In the genomic region with DNA sequence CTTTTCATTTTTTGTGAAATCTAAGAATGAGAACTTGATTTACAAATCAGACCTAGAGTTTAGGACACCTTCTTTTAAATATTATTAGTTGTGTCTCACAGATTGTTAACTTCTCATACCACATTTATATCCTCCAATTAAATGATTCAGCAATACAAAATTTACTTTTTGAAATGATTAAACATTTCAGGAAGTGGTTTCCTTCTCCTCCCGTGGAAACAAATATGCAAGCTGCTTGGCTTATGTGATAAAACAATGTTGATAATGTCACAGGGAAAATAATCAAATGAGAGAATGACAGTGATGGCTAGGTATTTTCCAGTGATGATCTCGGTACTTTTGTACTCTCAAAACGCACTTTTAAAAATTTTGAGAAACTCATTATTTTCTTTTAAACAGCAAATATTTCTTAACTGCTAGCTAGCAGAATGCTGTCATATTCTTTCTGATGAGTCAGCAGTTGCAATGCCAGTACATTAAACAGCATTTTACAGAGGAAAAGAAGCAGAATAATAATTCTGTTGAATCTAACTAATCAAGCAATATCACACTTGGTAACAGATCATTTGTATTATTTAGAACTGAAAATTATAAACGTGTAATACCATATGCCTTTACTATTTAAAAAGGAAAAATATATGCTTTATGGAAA, we compare ENCODE assay signal across 1 cellular context.
TF ChIP-seq lines count a peak whose summit lies in the region.

No MANE protein-coding gene starts in this region.

TF ChIP-seq in WTC11, 78 proteins besides CTCF, POLR2A, EP300 and RAD21 (continued from another document):
- TF ChIP-seq, protein P1, sequence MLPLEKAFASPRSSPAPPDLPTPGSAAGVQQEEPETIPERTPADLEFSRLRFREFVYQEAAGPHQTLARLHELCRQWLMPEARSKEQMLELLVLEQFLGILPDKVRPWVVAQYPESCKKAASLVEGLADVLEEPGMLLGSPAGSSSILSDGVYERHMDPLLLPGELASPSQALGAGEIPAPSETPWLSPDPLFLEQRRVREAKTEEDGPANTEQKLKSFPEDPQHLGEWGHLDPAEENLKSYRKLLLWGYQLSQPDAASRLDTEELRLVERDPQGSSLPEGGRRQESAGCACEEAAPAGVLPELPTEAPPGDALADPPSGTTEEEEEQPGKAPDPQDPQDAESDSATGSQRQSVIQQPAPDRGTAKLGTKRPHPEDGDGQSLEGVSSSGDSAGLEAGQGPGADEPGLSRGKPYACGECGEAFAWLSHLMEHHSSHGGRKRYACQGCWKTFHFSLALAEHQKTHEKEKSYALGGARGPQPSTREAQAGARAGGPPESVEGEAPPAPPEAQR (CRISPR knock-in tag; IDR thresholded peaks at IDR 0.05): no peak
- TF ChIP-seq, protein P2, sequence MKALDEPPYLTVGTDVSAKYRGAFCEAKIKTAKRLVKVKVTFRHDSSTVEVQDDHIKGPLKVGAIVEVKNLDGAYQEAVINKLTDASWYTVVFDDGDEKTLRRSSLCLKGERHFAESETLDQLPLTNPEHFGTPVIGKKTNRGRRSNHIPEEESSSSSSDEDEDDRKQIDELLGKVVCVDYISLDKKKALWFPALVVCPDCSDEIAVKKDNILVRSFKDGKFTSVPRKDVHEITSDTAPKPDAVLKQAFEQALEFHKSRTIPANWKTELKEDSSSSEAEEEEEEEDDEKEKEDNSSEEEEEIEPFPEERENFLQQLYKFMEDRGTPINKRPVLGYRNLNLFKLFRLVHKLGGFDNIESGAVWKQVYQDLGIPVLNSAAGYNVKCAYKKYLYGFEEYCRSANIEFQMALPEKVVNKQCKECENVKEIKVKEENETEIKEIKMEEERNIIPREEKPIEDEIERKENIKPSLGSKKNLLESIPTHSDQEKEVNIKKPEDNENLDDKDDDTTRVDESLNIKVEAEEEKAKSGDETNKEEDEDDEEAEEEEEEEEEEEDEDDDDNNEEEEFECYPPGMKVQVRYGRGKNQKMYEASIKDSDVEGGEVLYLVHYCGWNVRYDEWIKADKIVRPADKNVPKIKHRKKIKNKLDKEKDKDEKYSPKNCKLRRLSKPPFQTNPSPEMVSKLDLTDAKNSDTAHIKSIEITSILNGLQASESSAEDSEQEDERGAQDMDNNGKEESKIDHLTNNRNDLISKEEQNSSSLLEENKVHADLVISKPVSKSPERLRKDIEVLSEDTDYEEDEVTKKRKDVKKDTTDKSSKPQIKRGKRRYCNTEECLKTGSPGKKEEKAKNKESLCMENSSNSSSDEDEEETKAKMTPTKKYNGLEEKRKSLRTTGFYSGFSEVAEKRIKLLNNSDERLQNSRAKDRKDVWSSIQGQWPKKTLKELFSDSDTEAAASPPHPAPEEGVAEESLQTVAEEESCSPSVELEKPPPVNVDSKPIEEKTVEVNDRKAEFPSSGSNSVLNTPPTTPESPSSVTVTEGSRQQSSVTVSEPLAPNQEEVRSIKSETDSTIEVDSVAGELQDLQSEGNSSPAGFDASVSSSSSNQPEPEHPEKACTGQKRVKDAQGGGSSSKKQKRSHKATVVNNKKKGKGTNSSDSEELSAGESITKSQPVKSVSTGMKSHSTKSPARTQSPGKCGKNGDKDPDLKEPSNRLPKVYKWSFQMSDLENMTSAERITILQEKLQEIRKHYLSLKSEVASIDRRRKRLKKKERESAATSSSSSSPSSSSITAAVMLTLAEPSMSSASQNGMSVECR (CRISPR knock-in tag; IDR thresholded peaks at IDR 0.05; ENCODE audit: borderline replicate concordance): no peak
- TF ChIP-seq ZNF317 (CRISPR knock-in tag; IDR thresholded peaks at IDR 0.05; ENCODE audit: borderline replicate concordance, low read depth) (no peak), EMX1 (CRISPR knock-in tag; IDR thresholded peaks at IDR 0.05) (no peak), ZNF416 (CRISPR knock-in tag; IDR thresholded peaks at IDR 0.05) (no peak), JAZF1 (CRISPR knock-in tag; IDR thresholded peaks at IDR 0.05) (no peak), TEAD1 (CRISPR knock-in tag; IDR thresholded peaks at IDR 0.05) (no peak), OVOL2 (CRISPR knock-in tag; IDR thresholded peaks at IDR 0.05; ENCODE audit: borderline replicate concordance) (no peak), ESRRA (CRISPR knock-in tag; IDR thresholded peaks at IDR 0.05; ENCODE audit: borderline replicate concordance) (no peak), NFYB (CRISPR knock-in tag; conservative IDR thresholded peaks at IDR 0.05; ENCODE audit: low read depth) (no peak), ELF4 (CRISPR knock-in tag; IDR thresholded peaks at IDR 0.05; ENCODE audit: low read depth) (no peak), IRF2 (CRISPR knock-in tag; IDR thresholded peaks at IDR 0.05; ENCODE audit: borderline replicate concordance, low read depth) (no peak)
- TF ChIP-seq, protein P3, sequence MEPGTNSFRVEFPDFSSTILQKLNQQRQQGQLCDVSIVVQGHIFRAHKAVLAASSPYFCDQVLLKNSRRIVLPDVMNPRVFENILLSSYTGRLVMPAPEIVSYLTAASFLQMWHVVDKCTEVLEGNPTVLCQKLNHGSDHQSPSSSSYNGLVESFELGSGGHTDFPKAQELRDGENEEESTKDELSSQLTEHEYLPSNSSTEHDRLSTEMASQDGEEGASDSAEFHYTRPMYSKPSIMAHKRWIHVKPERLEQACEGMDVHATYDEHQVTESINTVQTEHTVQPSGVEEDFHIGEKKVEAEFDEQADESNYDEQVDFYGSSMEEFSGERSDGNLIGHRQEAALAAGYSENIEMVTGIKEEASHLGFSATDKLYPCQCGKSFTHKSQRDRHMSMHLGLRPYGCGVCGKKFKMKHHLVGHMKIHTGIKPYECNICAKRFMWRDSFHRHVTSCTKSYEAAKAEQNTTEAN (CRISPR knock-in tag; IDR thresholded peaks at IDR 0.05): no peak
- TF ChIP-seq, protein P4, sequence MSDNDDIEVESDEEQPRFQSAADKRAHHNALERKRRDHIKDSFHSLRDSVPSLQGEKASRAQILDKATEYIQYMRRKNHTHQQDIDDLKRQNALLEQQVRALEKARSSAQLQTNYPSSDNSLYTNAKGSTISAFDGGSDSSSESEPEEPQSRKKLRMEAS (CRISPR knock-in tag; IDR thresholded peaks at IDR 0.05): no peak
- TF ChIP-seq, protein P5, sequence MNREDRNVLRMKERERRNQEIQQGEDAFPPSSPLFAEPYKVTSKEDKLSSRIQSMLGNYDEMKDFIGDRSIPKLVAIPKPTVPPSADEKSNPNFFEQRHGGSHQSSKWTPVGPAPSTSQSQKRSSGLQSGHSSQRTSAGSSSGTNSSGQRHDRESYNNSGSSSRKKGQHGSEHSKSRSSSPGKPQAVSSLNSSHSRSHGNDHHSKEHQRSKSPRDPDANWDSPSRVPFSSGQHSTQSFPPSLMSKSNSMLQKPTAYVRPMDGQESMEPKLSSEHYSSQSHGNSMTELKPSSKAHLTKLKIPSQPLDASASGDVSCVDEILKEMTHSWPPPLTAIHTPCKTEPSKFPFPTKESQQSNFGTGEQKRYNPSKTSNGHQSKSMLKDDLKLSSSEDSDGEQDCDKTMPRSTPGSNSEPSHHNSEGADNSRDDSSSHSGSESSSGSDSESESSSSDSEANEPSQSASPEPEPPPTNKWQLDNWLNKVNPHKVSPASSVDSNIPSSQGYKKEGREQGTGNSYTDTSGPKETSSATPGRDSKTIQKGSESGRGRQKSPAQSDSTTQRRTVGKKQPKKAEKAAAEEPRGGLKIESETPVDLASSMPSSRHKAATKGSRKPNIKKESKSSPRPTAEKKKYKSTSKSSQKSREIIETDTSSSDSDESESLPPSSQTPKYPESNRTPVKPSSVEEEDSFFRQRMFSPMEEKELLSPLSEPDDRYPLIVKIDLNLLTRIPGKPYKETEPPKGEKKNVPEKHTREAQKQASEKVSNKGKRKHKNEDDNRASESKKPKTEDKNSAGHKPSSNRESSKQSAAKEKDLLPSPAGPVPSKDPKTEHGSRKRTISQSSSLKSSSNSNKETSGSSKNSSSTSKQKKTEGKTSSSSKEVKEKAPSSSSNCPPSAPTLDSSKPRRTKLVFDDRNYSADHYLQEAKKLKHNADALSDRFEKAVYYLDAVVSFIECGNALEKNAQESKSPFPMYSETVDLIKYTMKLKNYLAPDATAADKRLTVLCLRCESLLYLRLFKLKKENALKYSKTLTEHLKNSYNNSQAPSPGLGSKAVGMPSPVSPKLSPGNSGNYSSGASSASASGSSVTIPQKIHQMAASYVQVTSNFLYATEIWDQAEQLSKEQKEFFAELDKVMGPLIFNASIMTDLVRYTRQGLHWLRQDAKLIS (CRISPR knock-in tag; IDR thresholded peaks at IDR 0.05; ENCODE audit: borderline replicate concordance): no peak
TF ChIP-seq in WTC11: peak in this region for 0.
